ENCODE assay signal across 16 cellular contexts in the genomic region with DNA sequence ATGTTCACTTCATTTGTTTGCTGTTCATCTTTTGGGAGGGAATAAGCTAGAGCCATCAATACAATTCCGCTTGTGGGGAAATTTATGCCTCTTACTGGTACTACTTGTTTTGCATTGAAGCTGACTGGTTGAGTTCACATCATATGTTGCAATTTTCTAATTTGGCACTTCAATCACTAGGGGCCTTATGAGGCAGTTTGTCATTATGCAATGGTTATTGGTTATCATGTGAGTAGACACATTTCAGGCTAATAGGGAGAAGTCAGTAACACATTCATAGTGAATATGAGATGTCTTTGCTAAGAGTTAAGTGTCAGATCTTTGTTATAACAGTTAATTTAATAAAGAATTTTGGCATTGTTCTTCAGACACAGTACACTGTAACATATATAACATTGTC. TPM values are rescaled to one million over a fixed set of nuclear protein-coding genes. Genes with fewer than 3 reads are reported as not detected.
DNase-seq lines count a peak whose midpoint lies in the region; ATAC-seq, FAIRE-seq and TF ChIP-seq lines count a peak whose summit lies in the region.
"Had no signal": no experiment of that assay in that cellular context is flagged by ENCODE, and none has a peak within 500 bp of the region (broad histone marks: within the 10 kb centered on the region; RNA-seq: fewer than 3 reads in every experiment).

No MANE protein-coding gene starts in this region.

- peaks cover 0 to 2% (median 0%) of the 10 kb centered on the region in 3 donors for H3K27me3 Mint-ChIP-seq in CD14-positive monocyte (ENCODE audit: low read depth in 3 of 3)

- H3K4me3 ChIP-seq in SK-N-MC, result no peak overlapping the region
- H3K4me3 ChIP-seq: esophagus muscularis mucosa had no signal

- H3K9me3 ChIP-seq in SK-N-MC (ENCODE audit: low read depth, low read length), result no peaks in the 10 kb centered on the region
- H3K9me3 ChIP-seq: esophagus muscularis mucosa had no signal

- ATAC-seq in HG03139 (IDR thresholded peaks at IDR 0.05; ENCODE audit: unreplicated experiment) (no peak), HG02885 (IDR thresholded peaks at IDR 0.05; ENCODE audit: poor library complexity, unreplicated experiment) (no peak)

- no peak for DNase-seq in CD14-positive monocyte (ENCODE audit: low spot score)
- DNase-seq in HCEC 1CT, result peak; percentile 17
- DNase-seq in SK-N-MC (ENCODE audit: low read depth, low spot score), result no peak
- peak; percentile 38 for DNase-seq in fibroblast of peridontal ligament (ENCODE audit: extremely low read depth)
- no peak for DNase-seq in frontal cortex (ENCODE audit: low spot score in 2 of 2)
- no peak for DNase-seq in NCI-H1694 (lab: John Stamatoyannopoulos, UW)
- DNase-seq: activated effector memory CD4-positive, alpha-beta T cell treated with Interleukin-2 at 50 U/mL for 16 hours; cerebellar nuclear complex; immature natural killer cell; substantia nigra had no signal

- no peak for TF ChIP-seq CTCF in CD14-positive monocyte (IDR thresholded peaks at IDR 0.05)

- no peak overlapping the region for H3K9ac ChIP-seq in SK-N-MC (ENCODE audit: insufficient read length)
- H3K9ac ChIP-seq: KMS-11 had no signal

- intact Hi-C loops in CD14-positive monocyte (cut with micrococcal nuclease), result no loop called here

- peaks cover 26% of the 10 kb centered on the region for H3K4me1 Mint-ChIP-seq in CD14-positive monocyte

- peaks cover 44% of the 10 kb centered on the region for H3K36me3 ChIP-seq in SK-N-MC (ENCODE audit: insufficient read depth, low read length)

- H3K36me3 Mint-ChIP-seq in CD14-positive monocyte, result peaks cover 28 to 51% of the 10 kb centered on the region in 2 donors

- FAIRE-seq in frontal cortex (lab: Jason Lieb, UNC), result no peak
- FAIRE-seq: GM19239 had no signal

- H3K4me3 Mint-ChIP-seq in CD14-positive monocyte, result no peak overlapping the region
- H3K4me3 Mint-ChIP-seq: immature natural killer cell had no signal

- peak overlapping the region; percentile 16; the same call in 1 of the 2 replicates for H3K27ac ChIP-seq in SK-N-MC
- H3K27ac ChIP-seq: esophagus muscularis mucosa, KMS-11, RWPE1 had no signal

- peak overlapping the region in 5 of 7 donors; percentile 2 to 88 (median 70) for H3K27ac Mint-ChIP-seq in CD14-positive monocyte

- peaks cover 0 to 6% (median 0%) of the 10 kb centered on the region in 7 donors for H3K9me3 Mint-ChIP-seq in CD14-positive monocyte
- H3K9me3 Mint-ChIP-seq: immature natural killer cell had no signal

RNA-seq across cellular contexts. Expression of a gene that starts 5.0 kb away (rescaled TPM):
- polyA plus RNA-seq in CD14-positive monocyte, result 100 to 1,000 TPM; 833 to 875 TPM
- 301 TPM for total RNA-seq in frontal cortex

RNA-seq across cellular contexts. Expression of a gene that starts 9.8 kb away (rescaled TPM):
- 10 to 100 TPM; 74.1 to 82.9 TPM for polyA plus RNA-seq in CD14-positive monocyte
- total RNA-seq in frontal cortex, result 0.41 TPM

RNA-seq across cellular contexts. Expression of a gene that starts 11.9 kb away (rescaled TPM):
- 10 to 100 TPM; 64.0 to 80.0 TPM for polyA plus RNA-seq in CD14-positive monocyte
- total RNA-seq in frontal cortex, result 15.5 TPM

RNA-seq across cellular contexts. Expression of a gene that starts 12.2 kb away (rescaled TPM):
- polyA plus RNA-seq in CD14-positive monocyte, result 100 to 1,000 TPM; 118 to 163 TPM
- 110 TPM for total RNA-seq in frontal cortex

RNA-seq across cellular contexts. Expression of a gene that starts 47.2 kb away (rescaled TPM):
- 1 to 10 TPM; 2.4 to 2.5 TPM for polyA plus RNA-seq in CD14-positive monocyte
- 4.9 TPM for total RNA-seq in frontal cortex

Comparison
In these comparisons a context has a peak if more than half of its experiments do, and no peak if none do; other contexts are left out.
1. DNase-seq: peak in HCEC 1CT (single experiment) and fibroblast of peridontal ligament (single experiment); none in CD14-positive monocyte (single experiment), SK-N-MC (single experiment), frontal cortex (0 of 2) and NCI-H1694 (single experiment).